In genomic region chr1:244770556-244770955, GRCh38 we compare ENCODE assay signal across 6 cellular contexts.
DNase-seq lines count a peak whose midpoint lies in the region; FAIRE-seq and TF ChIP-seq lines count a peak whose summit lies in the region.
"Not testable (repeated sequence)": the region's sequence is repeated elsewhere in the genome, so short reads cannot be mapped to it uniquely, and the experiment has no call there.

No MANE protein-coding gene starts in this region.

- DNase-seq in D721Med (ENCODE audit: insufficient read length, low spot score) (peak; percentile 69), NCI-H2171 (lab: John Stamatoyannopoulos, UW) (peak; percentile 74), NCI-H69 (lab: John Stamatoyannopoulos, UW) (peak; percentile 17), WERI-Rb-1 (peak; percentile 90), myocyte (ENCODE audit: low read depth) (peak; percentile 59)

- POLR2A ChIA-PET in HEK293 (lab: Yijun Ruan, JAX), result not testable (repeated sequence)

- FAIRE-seq in D721Med (lab: Jason Lieb, UNC), result peak; percentile 98

- H3K4me1 ChIP-seq in HEK293 (ENCODE audit: control insufficient read depth, insufficient read depth, low read length), result not testable (repeated sequence)

- CTCF ChIA-PET in HEK293 (lab: Yijun Ruan, JAX), result interaction anchor here (1.2 kb wide), 2 partner anchors 13 to 31 kb away, joined by 3 to 4 read pairs; no protein-coding TSS in a partner anchor

- not testable (repeated sequence) for H3K4me3 ChIP-seq in HEK293 (ENCODE audit: low read depth, low read length); WERI-Rb-1 (ENCODE audit: low read depth, low read length)

- not testable (repeated sequence) for H3K27ac ChIP-seq in HEK293 (ENCODE audit: extremely low read depth, low read depth, low read length)
- peak overlapping the region; percentile 81 for H3K27ac ChIP-seq in WERI-Rb-1

- not testable (repeated sequence) for H3K9me3 ChIP-seq in HEK293 (ENCODE audit: control insufficient read depth, insufficient read depth, low read depth, low read length)
- H3K9me3 ChIP-seq in WERI-Rb-1 (ENCODE audit: severe bottlenecking), result peaks cover 29% of the 10 kb centered on the region

- TF ChIP-seq CTCF in D721Med (IDR thresholded peaks at IDR 0.05; ENCODE audit: insufficient read depth, missing control alignments); HEK293 (tag by site-specific recombination; IDR thresholded peaks at IDR 0.05); WERI-Rb-1 (IDR thresholded peaks at IDR 0.05; ENCODE audit: low read depth, low read length): not testable (repeated sequence)

- H3K27me3 ChIP-seq in WERI-Rb-1 (ENCODE audit: insufficient read depth, low read depth, severe bottlenecking), result not testable (repeated sequence)

- not testable (repeated sequence) for H3K36me3 ChIP-seq in HEK293 (ENCODE audit: control insufficient read depth in 2 of 2, insufficient read depth in 1 of 2, low read length in 2 of 2); WERI-Rb-1

TF ChIP-seq in HEK293, 187 proteins besides CTCF, POLR2A, EP300 and RAD21:
- peak; percentile 20; the same call in 1 of the 2 replicates for TF ChIP-seq EGR2 (tag by site-specific recombination; IDR thresholded peaks at IDR 0.05; ENCODE audit: low read depth)

Comparison
In these comparisons a context has a peak if more than half of its experiments do, and no peak if none do; other contexts are left out.
1. DNase-seq: peak in every context shown above with its lines; median percentile 90 in WERI-Rb-1; 74 in NCI-H2171; 69 in D721Med; 59 in myocyte; 17 in NCI-H69.